29 cellular contexts compared by ENCODE assay signal in the genomic region with DNA sequence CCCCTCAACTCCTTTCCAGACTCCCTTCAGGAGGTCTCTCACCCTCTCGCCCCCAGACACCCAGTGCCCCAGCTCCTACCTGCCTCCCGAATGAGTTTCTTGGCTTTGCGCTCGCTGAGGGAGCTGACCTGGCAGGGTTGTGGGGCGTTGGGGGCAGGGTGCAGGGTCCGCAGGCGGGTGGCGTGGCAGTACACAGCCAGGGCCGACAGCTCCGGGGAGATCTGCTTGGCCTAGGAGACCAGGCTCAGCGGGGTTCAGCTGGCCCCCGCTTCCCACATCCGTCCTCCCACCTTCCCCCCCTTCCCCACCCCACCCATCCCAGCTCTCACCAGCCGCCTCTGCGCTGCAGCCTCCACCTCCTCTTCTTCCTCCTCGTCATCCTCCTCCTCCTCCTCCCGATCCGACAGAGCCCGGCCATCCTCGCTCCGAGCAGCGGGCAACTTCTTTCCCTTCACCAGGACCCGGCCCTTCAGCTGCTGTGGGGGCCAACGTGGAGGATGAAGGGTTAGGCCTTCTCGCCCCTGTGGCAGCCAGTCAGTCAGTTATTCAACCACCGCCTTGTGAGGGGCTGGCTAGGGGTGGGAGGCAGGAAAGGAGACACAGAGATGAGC.
"Had no signal": no experiment of that assay in that cellular context is flagged by ENCODE, and none has a peak within 500 bp of the region (broad histone marks: within the 10 kb centered on the region; RNA-seq: fewer than 3 reads in every experiment).

No MANE protein-coding gene starts in this region.

- DNase-seq: activated CD4-positive, alpha-beta T cell treated with anti-CD3 and anti-CD28 coated beads for 48 hours; activated CD4-positive, alpha-beta T cell treated with anti-CD3 and anti-CD28 coated beads, Interleukin-2, amount 50 U/mL, for 48 hours; activated CD8-positive, alpha-beta memory T cell treated with anti-CD3 and anti-CD28 coated beads for 24 hours; activated gamma-delta T cell; activated naive CD4-positive, alpha-beta T cell treated with anti-CD3 and anti-CD28 coated beads, Interleukin-2, amount 10 ng/mL, durations not matched to agents 7 days and 5 days; activated naive CD8-positive, alpha-beta T cell treated with anti-CD3 and anti-CD28 coated beads, Interleukin-2, amount 10 ng/mL, durations not matched to agents 7 days and 5 days; cortex of kidney; effector memory CD8-positive, alpha-beta T cell; left colon; midbrain; naive thymus-derived CD4-positive, alpha-beta T cell; occipital lobe; stimulated activated CD4-positive, alpha-beta T cell treated with anti-CD3 and anti-CD28 coated beads, Interleukin-2, amount 100 ng/mL, for 48 hours; stimulated activated naive CD4-positive, alpha-beta T cell treated with Interleukin-2 at 50 U/mL for 16 hours; T-helper 9 cell; uterus had no signal

- H3K36me3 Mint-ChIP-seq: activated naive CD4-positive, alpha-beta T cell treated with anti-CD3 and anti-CD28 coated beads, Interleukin-2, amount 10 ng/mL, durations not matched to agents 7 days and 5 days; activated naive CD8-positive, alpha-beta T cell treated with anti-CD3 and anti-CD28 coated beads, Interleukin-2, amount 10 ng/mL, durations not matched to agents 7 days and 5 days; naive thymus-derived CD4-positive, alpha-beta T cell; type B pancreatic cell had no signal

- FAIRE-seq: astrocyte, endothelial cell of umbilical vein, keratinocyte, TTC549 had no signal

- H3K27ac Mint-ChIP-seq: activated naive CD4-positive, alpha-beta T cell treated with anti-CD3 and anti-CD28 coated beads, Interleukin-2, amount 10 ng/mL, durations not matched to agents 7 days and 5 days; activated naive CD8-positive, alpha-beta T cell treated with anti-CD3 and anti-CD28 coated beads, Interleukin-2, amount 10 ng/mL, durations not matched to agents 7 days and 5 days; activated T-helper 1 cell treated with anti-CD3 and anti-CD28 coated beads, Interleukin-12 subunit alpha, Interleukin-12 subunit beta, Interleukin-2, Interleukin-4 antibody, amounts not matched to agents 30 ng/mL and 10 ng/mL and 1 ng/mL, durations not matched to agents 14 hours and 24 hours and 36 hours; T-helper 1 cell treated with Interleukin-12 subunit alpha and Interleukin-12 subunit beta and Interleukin-4 antibody, amounts not matched to agents 30 μg/mL and 1 μg/mL, for 36 hours; type B pancreatic cell had no signal

- ATAC-seq: effector memory CD8-positive, alpha-beta T cell; gastroesophageal sphincter; left colon; naive thymus-derived CD4-positive, alpha-beta T cell had no signal

- H3K4me3 Mint-ChIP-seq: activated naive CD4-positive, alpha-beta T cell treated with anti-CD3 and anti-CD28 coated beads, Interleukin-2, amount 10 ng/mL, durations not matched to agents 7 days and 5 days; activated naive CD8-positive, alpha-beta T cell treated with anti-CD3 and anti-CD28 coated beads, Interleukin-2, amount 10 ng/mL, durations not matched to agents 7 days and 5 days; activated T-helper 1 cell treated with anti-CD3 and anti-CD28 coated beads, Interleukin-12 subunit alpha, Interleukin-12 subunit beta, Interleukin-2, Interleukin-4 antibody, amounts not matched to agents 30 ng/mL and 10 ng/mL and 1 ng/mL, durations not matched to agents 14 hours and 24 hours and 36 hours; effector memory CD8-positive, alpha-beta T cell; naive thymus-derived CD4-positive, alpha-beta T cell; neural crest cell; T-helper 1 cell treated with Interleukin-12 subunit alpha and Interleukin-12 subunit beta and Interleukin-4 antibody, amounts not matched to agents 30 μg/mL and 1 μg/mL, for 36 hours; type B pancreatic cell had no signal

- H3K9me3 ChIP-seq: gastroesophageal sphincter, right atrium auricular region, uterus had no signal

- H3K4me1 Mint-ChIP-seq: activated naive CD4-positive, alpha-beta T cell treated with anti-CD3 and anti-CD28 coated beads, Interleukin-2, amount 10 ng/mL, durations not matched to agents 7 days and 5 days; activated naive CD8-positive, alpha-beta T cell treated with anti-CD3 and anti-CD28 coated beads, Interleukin-2, amount 10 ng/mL, durations not matched to agents 7 days and 5 days; naive thymus-derived CD4-positive, alpha-beta T cell; neural crest cell had no signal

- H3K4me3 ChIP-seq: gastroesophageal sphincter, hepatocyte, right atrium auricular region, uterus had no signal

- H3K36me3 ChIP-seq: brain microvascular endothelial cell, uterus had no signal

- H3K9me3 Mint-ChIP-seq: activated naive CD4-positive, alpha-beta T cell treated with anti-CD3 and anti-CD28 coated beads, Interleukin-2, amount 10 ng/mL, durations not matched to agents 7 days and 5 days; activated naive CD8-positive, alpha-beta T cell treated with anti-CD3 and anti-CD28 coated beads, Interleukin-2, amount 10 ng/mL, durations not matched to agents 7 days and 5 days; activated T-helper 1 cell treated with anti-CD3 and anti-CD28 coated beads, Interleukin-12 subunit alpha, Interleukin-12 subunit beta, Interleukin-2, Interleukin-4 antibody, amounts not matched to agents 30 ng/mL and 10 ng/mL and 1 ng/mL, durations not matched to agents 14 hours and 24 hours and 36 hours; effector memory CD8-positive, alpha-beta T cell; naive thymus-derived CD4-positive, alpha-beta T cell; neural crest cell; T-helper 1 cell treated with Interleukin-12 subunit alpha and Interleukin-12 subunit beta and Interleukin-4 antibody, amounts not matched to agents 30 μg/mL and 1 μg/mL, for 36 hours; type B pancreatic cell had no signal

- H3K27me3 ChIP-seq: brain microvascular endothelial cell, gastroesophageal sphincter, hepatocyte, right atrium auricular region, uterus had no signal

- H3K27ac ChIP-seq: brain microvascular endothelial cell, hepatocyte, right atrium auricular region, uterus, VCaP had no signal

- H3K27me3 Mint-ChIP-seq: naive thymus-derived CD4-positive, alpha-beta T cell; type B pancreatic cell had no signal
